In genomic region chr3:15630646-15631350, GRCh38 we compare ENCODE assay signal across 8 cellular contexts. TPM values are rescaled to one million over a fixed set of nuclear protein-coding genes. Genes with fewer than 3 reads are reported as not detected.
DNase-seq lines count a peak whose midpoint lies in the region; ATAC-seq and TF ChIP-seq lines count a peak whose summit lies in the region.

No MANE protein-coding gene starts in this region.

- no peak for TF ChIP-seq POLR2A in sigmoid colon (IDR thresholded peaks at IDR 0.05)

- peak; percentile 49 for ATAC-seq in HG02588 (IDR thresholded peaks at IDR 0.05; ENCODE audit: unreplicated experiment)

- H3K9ac ChIP-seq in SK-N-SH: peak overlapping the region; percentile 51; the same call in 1 of the 2 replicates

- H4K20me1 ChIP-seq in SK-N-SH (ENCODE audit: insufficient read depth): no peaks in the 10 kb centered on the region

- peak overlapping the region; percentile 18; the same call in 1 of the 2 replicates for H2AFZ ChIP-seq in SK-N-SH (ENCODE audit: low read depth)

- CTCF ChIA-PET in SK-N-SH (lab: Yijun Ruan, JAX): interaction anchor here (0.7 to 8.0 kb wide), 26 partner anchors 10 to 550 kb away, joined by 3 to 78 read pairs (median 3); no protein-coding TSS in a partner anchor

- H3K27me3 ChIP-seq in SK-N-SH (ENCODE audit: insufficient read depth) (no peaks in the 10 kb centered on the region), sigmoid colon (no peaks in the 10 kb centered on the region)

- TF ChIP-seq CTCF in SK-N-SH (IDR thresholded peaks at IDR 0.05) (no peak), sigmoid colon (IDR thresholded peaks at IDR 0.05) (no peak)

- WGBS in SK-N-SH (ENCODE audit: low lambda C conversion rate): 10% methylated on average over 8 of the region's 8 CpGs
- WGBS in sigmoid colon, 2 donors: 41 to 42% methylated on average over 8 of the region's 8 CpGs

- peaks cover 47% of the 10 kb centered on the region for H3F3A ChIP-seq in SK-N-SH (replicated peaks; ENCODE audit: insufficient read depth)

- H3K9me3 ChIP-seq in SK-N-SH: no peaks in the 10 kb centered on the region
- no peaks in the 10 kb centered on the region for H3K9me3 ChIP-seq in sigmoid colon

- intact Hi-C loops in sigmoid colon (cut with DNase I): loop anchor here (1.0 to 10.0 kb wide), 2 partner anchors 183 to 544 kb away; partner anchors contain the start of gene GALNT15
- intact Hi-C loops in posterior vena cava (cut with DNase I): loop anchor here in 1 of 2 donors (10.0 kb wide), 1 partner anchor 164 kb away; the partner anchor contains the start of gene ANKRD28

- no peaks in the 10 kb centered on the region for H3K9me2 ChIP-seq in SK-N-SH

- H3K4me3 ChIP-seq in SK-N-SH (ENCODE audit: low read depth in 2 of 2, low read length in 1 of 2) (no peak overlapping the region; a peak in 2 of 4 replicates), sigmoid colon (peak overlapping the region; percentile 18 to 36 (median 28))

- POLR2A ChIA-PET in SK-N-SH (lab: Yijun Ruan, JAX): no interaction called here

- H3K79me2 ChIP-seq in SK-N-SH (ENCODE audit: insufficient read depth): peaks cover 12% of the 10 kb centered on the region; the same call in 1 of the 2 replicates

- H3K27ac ChIP-seq in SK-N-SH (ENCODE audit: low read depth in 2 of 2, low read length in 1 of 2) (peak overlapping the region; percentile 79 to 94; a peak in 3 of 4 replicates), sigmoid colon (peak overlapping the region; percentile 59 to 90 (median 76))

- no peaks in the 10 kb centered on the region for H3K36me3 ChIP-seq in SK-N-SH (replicated peaks in 1 of 2; ENCODE audit: control insufficient read depth in 1 of 2, insufficient read depth in 2 of 2, low read length in 1 of 2)
- no peaks in the 10 kb centered on the region for H3K36me3 ChIP-seq in sigmoid colon

- TF ChIP-seq EP300 in SK-N-SH (IDR thresholded peaks at IDR 0.05; ENCODE audit: borderline replicate concordance in 1 of 2, low read depth in 1 of 2, low read length in 1 of 2) (peak; percentile 7 to 46; a peak in 1 of 4 replicates), sigmoid colon (IDR thresholded peaks at IDR 0.05) (no peak)

- H3K4me1 ChIP-seq in SK-N-SH (ENCODE audit: control insufficient read depth in 1 of 2, insufficient read depth in 2 of 2, low read depth in 1 of 2, low read length in 1 of 2) (peaks cover 32 to 35% of the 10 kb centered on the region in 2 experiments), sigmoid colon (peaks cover 0 to 54% (median 49%) of the 10 kb centered on the region in 4 donors)

- DNase-seq in NCI-H510A treated with DMSO at 0.1 percent for 48 hours (lab: John Stamatoyannopoulos, UW) (peak; percentile 8), NCI-H510A (lab: John Stamatoyannopoulos, UW) (no peak), SK-N-SH (peak; percentile 26), fibroblast of peridontal ligament (ENCODE audit: extremely low read depth) (peak; percentile 56), sigmoid colon (no peak), posterior vena cava (ENCODE audit: low spot score) (no peak), SKM-1 treated with dmso at 0.1 percent for 144 hours (lab: John Stamatoyannopoulos, UW; ENCODE audit: unreplicated experiment) (no peak)

- H3K4me2 ChIP-seq in SK-N-SH: peak overlapping the region; percentile 58

- no peak for TF ChIP-seq RAD21 in SK-N-SH (IDR thresholded peaks at IDR 0.05; ENCODE audit: low read length)

TF ChIP-seq in SK-N-SH, 30 proteins besides CTCF, POLR2A, EP300 and RAD21 (continues in another document):
- TF ChIP-seq FOXM1 (IDR thresholded peaks at IDR 0.05; ENCODE audit: low read depth) (no peak), MXI1 (IDR thresholded peaks at IDR 0.05; ENCODE audit: low read depth, low read length) (no peak), POLR2AphosphoS5 (IDR thresholded peaks at IDR 0.05; ENCODE audit: low read depth, low read length) (no peak), YY1 (IDR thresholded peaks at IDR 0.05; ENCODE audit: low read depth) (no peak), USF1 (IDR thresholded peaks at IDR 0.05; ENCODE audit: borderline replicate concordance, low read depth) (no peak), REST (IDR thresholded peaks at IDR 0.05; ENCODE audit: low read depth, low read length) (no peak), MEF2A (IDR thresholded peaks at IDR 0.05; ENCODE audit: borderline replicate concordance, low read depth) (0 out of 2 replicates have a peak, but pooled peaks have one; percentile 39), NRF1 (IDR thresholded peaks at IDR 0.05; ENCODE audit: low read depth, low read length) (no peak), RCOR1 (IDR thresholded peaks at IDR 0.05; ENCODE audit: low read length) (no peak), GATA2 (CRISPR knock-in tag; IDR thresholded peaks at IDR 0.05) (no peak), ELF1 (IDR thresholded peaks at IDR 0.05) (no peak), EZH2phosphoT487 (IDR thresholded peaks at IDR 0.05; ENCODE audit: borderline replicate concordance, low read depth) (no peak), NFIC (IDR thresholded peaks at IDR 0.05; ENCODE audit: borderline replicate concordance) (peak; percentile 82), TEAD4 (IDR thresholded peaks at IDR 0.05; ENCODE audit: borderline replicate concordance, insufficient read depth) (0 out of 2 replicates have a peak, but pooled peaks have one; percentile 15), JUND (IDR thresholded peaks at IDR 0.05) (peak; percentile 52; the same call in 1 of the 2 replicates), CHD2 (IDR thresholded peaks at IDR 0.05; ENCODE audit: low read length, partially characterized antibody) (no peak), TCF12 (IDR thresholded peaks at IDR 0.05) (peak; percentile 56), USF2 (IDR thresholded peaks at IDR 0.05; ENCODE audit: borderline replicate concordance, low read depth, low read length) (no peak), SMC3 (IDR thresholded peaks at IDR 0.05; ENCODE audit: low read depth, low read length) (no peak)

RNA-seq across cellular contexts. Expression of gene BTD, which starts 29.3 kb away (rescaled TPM):
- polyA plus RNA-seq in SK-N-SH (2012; rRNA removed) (23.6 and 32.5 TPM in 2 replicates), sigmoid colon (10 to 100 TPM in 1 of 3 donors, 1 to 10 TPM in 2; 6.6 to 13.5 (median 7.2) TPM)
- polyA plus RNA-seq in SK-N-SH (2012; cell fraction: cytosol; rRNA removed): 19.0 and 24.4 TPM in 2 replicates
- polyA plus RNA-seq in SK-N-SH (2012; cell fraction: nucleus; rRNA removed): 20.3 and 28.3 TPM in 2 replicates
- total RNA-seq in sigmoid colon (10 to 100 TPM; 23.5 to 35.5 (median 30.1) TPM), posterior vena cava (10 to 100 TPM; 13.3 to 18.1 TPM)

RNA-seq across cellular contexts. Expression of gene HACL1, which starts 29.4 kb away (rescaled TPM):
- polyA plus RNA-seq in SK-N-SH (2012; rRNA removed) (15.1 and 23.0 TPM in 2 replicates), sigmoid colon (10 to 100 TPM; 10.9 to 13.4 (median 13.2) TPM)
- 16.9 and 17.0 TPM in 2 replicates for polyA plus RNA-seq in SK-N-SH (2012; cell fraction: cytosol; rRNA removed)
- 25.0 and 29.8 TPM in 2 replicates for polyA plus RNA-seq in SK-N-SH (2012; cell fraction: nucleus; rRNA removed)
- total RNA-seq in sigmoid colon (10 to 100 TPM; 15.5 to 24.7 (median 22.1) TPM), posterior vena cava (10 to 100 TPM; 18.5 to 21.2 TPM)

Comparison
In these comparisons a context has a peak if more than half of its experiments do, and no peak if none do; other contexts are left out.
1. DNase-seq: peak in NCI-H510A treated with DMSO at 0.1 percent for 48 hours (single experiment), SK-N-SH (single experiment) and fibroblast of peridontal ligament (single experiment); none in NCI-H510A (single experiment), sigmoid colon (single experiment), posterior vena cava (single experiment) and SKM-1 treated with dmso at 0.1 percent for 144 hours (single experiment).
2. H3K4me3 ChIP-seq: peak in sigmoid colon (4 of 4); none in SK-N-SH (0 of 2).